In genomic region chr17:6995500-6996255, GRCh38 we compare ENCODE assay signal across 12 cellular contexts. TPM values are rescaled to one million over a fixed set of nuclear protein-coding genes. Genes with fewer than 3 reads are reported as not detected.
DNase-seq lines count a peak whose midpoint lies in the region; ATAC-seq, FAIRE-seq and TF ChIP-seq lines count a peak whose summit lies in the region.
"Had no signal": no experiment of that assay in that cellular context is flagged by ENCODE, and none has a peak within 500 bp of the region (broad histone marks: within the 10 kb centered on the region; RNA-seq: fewer than 3 reads in every experiment).

A gene with protein sequence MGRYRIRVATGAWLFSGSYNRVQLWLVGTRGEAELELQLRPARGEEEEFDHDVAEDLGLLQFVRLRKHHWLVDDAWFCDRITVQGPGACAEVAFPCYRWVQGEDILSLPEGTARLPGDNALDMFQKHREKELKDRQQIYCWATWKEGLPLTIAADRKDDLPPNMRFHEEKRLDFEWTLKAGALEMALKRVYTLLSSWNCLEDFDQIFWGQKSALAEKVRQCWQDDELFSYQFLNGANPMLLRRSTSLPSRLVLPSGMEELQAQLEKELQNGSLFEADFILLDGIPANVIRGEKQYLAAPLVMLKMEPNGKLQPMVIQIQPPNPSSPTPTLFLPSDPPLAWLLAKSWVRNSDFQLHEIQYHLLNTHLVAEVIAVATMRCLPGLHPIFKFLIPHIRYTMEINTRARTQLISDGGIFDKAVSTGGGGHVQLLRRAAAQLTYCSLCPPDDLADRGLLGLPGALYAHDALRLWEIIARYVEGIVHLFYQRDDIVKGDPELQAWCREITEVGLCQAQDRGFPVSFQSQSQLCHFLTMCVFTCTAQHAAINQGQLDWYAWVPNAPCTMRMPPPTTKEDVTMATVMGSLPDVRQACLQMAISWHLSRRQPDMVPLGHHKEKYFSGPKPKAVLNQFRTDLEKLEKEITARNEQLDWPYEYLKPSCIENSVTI (plus strand): TSS chr17:6996049. CDS start chr17:6996118, 69 bp downstream.

- WGBS in K562 (ENCODE audit: insufficient coverage, low coverage, missing lambda C conversion rate), result 99% methylated on average over 14 of the region's 64 CpGs
- WGBS in ovary, 3 donors, result 10 to 24% (median 17%) methylated on average over 62 to 64 of the region's 64 CpGs

- CTCF ChIA-PET in K562 (lab: Yijun Ruan, JAX; ENCODE audit: low intra/inter-chr PET ratio), result no interaction called here

- ATAC-seq in K562, result no peak
- ATAC-seq in HG03175 (IDR thresholded peaks at IDR 0.05; ENCODE audit: unreplicated experiment), result no peak

- TF ChIP-seq CTCF in AG10803 (conservative IDR thresholded peaks at IDR 0.05; ENCODE audit: low read length), result no peak
- TF ChIP-seq CTCF in K562 (IDR thresholded peaks at IDR 0.05 in 2 of 3, conservative IDR thresholded peaks at IDR 0.05 in 1 of 3; ENCODE audit: insufficient read depth in 2 of 3, low read depth in 1 of 3, low read length in 3 of 3), result no peak
- no peak for TF ChIP-seq CTCF in ovary (IDR thresholded peaks at IDR 0.05)

- H3K27ac ChIP-seq in K562 (ENCODE audit: extremely low read depth, low read depth, low read length) (peak within 1 kb of the TSS; percentile 91), ovary (no peak within 1 kb of the TSS)
- H3K27ac ChIP-seq: neutrophil had no signal

- H3K4me3 ChIP-seq in AG10803 (ENCODE audit: low read length), result peak within 1 kb of the TSS; percentile 27
- H3K4me3 ChIP-seq in K562, result no peak within 1 kb of the TSS
- peak within 1 kb of the TSS; percentile 31 for H3K4me3 ChIP-seq in iPS-11a (ENCODE audit: low read depth, low read length)
- peak within 1 kb of the TSS; percentile 7 for H3K4me3 ChIP-seq in ovary

- POLR2A ChIA-PET in K562 (lab: Yijun Ruan, JAX), result interaction anchor here (0.6 to 1.4 kb wide), 4 partner anchors 11 to 80 kb away, joined by 3 to 6 read pairs (median 4); no protein-coding TSS in a partner anchor

- H3K4me2 ChIP-seq in K562 (ENCODE audit: insufficient read depth, low read length), result peak within 1 kb of the TSS; percentile 42; the same call in 1 of the 2 replicates

- DNase-seq in AG10803 (ENCODE audit: low read depth) (no peak), K562 (ENCODE audit: extremely low read depth in 1 of 4, low spot score in 3 of 4) (no peak), ovary (peak in 3 of 5 donors; percentile 35 to 61 (median 45)), DMS79 treated with DMSO at 0.1 percent for 48 hours (lab: John Stamatoyannopoulos, UW) (no peak)
- DNase-seq in NK-92 treated with Interleukin-12 subunit alpha and Interleukin-12 subunit beta, amount 100 ng/mL, for 24 hours (lab: John Stamatoyannopoulos, UW), result no peak
- no peak for DNase-seq in activated T-cell treated with anti-CD3 and anti-CD28 coated beads, Interleukin-2, amount 50 U/mL, for 24 hours
- DNase-seq: activated gamma-delta T cell treated with Interleukin-2 at 50 U/mL for 16 hours, MM.1S had no signal

- no peaks in the 10 kb centered on the region for H3K9me3 Mint-ChIP-seq in activated T-cell treated with anti-CD3 and anti-CD28 coated beads, Interleukin-2, amount 50 U/mL, for 24 hours

- no peak within 1 kb of the TSS for H3K27ac Mint-ChIP-seq in activated T-cell treated with anti-CD3 and anti-CD28 coated beads, Interleukin-2, amount 50 U/mL, for 24 hours

- H3K4me1 ChIP-seq in K562 (replicated peaks in 1 of 2; ENCODE audit: control insufficient read depth in 2 of 2, insufficient read depth in 2 of 2, low read length in 2 of 2), result peaks cover 41 to 44% of the 10 kb centered on the region in 2 experiments
- H3K4me1 ChIP-seq in ovary (ENCODE audit: insufficient read depth), result peaks cover 3% of the 10 kb centered on the region

- TF ChIP-seq POLR2A in K562 (conservative IDR thresholded peaks at IDR 0.05) (no peak), ovary (IDR thresholded peaks at IDR 0.05) (no peak)

- H3K27me3 ChIP-seq in K562 (ENCODE audit: control insufficient read depth in 2 of 2, insufficient read depth in 2 of 2, low read length in 2 of 2), result no peaks in the 10 kb centered on the region
- H3K27me3 ChIP-seq in ovary, result no peaks in the 10 kb centered on the region
- H3K27me3 ChIP-seq: neutrophil had no signal

- peaks cover 43% of the 10 kb centered on the region for H3K36me3 Mint-ChIP-seq in activated T-cell treated with anti-CD3 and anti-CD28 coated beads, Interleukin-2, amount 50 U/mL, for 24 hours (ENCODE audit: low read depth)

- H3K36me3 ChIP-seq in K562 (ENCODE audit: control insufficient read depth, insufficient read depth, low read length) (peaks cover 34% of the 10 kb centered on the region), ovary (no peaks in the 10 kb centered on the region)

- TF ChIP-seq EP300 in K562 (IDR thresholded peaks at IDR 0.05; ENCODE audit: low read length), result no peak
- no peak for TF ChIP-seq EP300 in ovary (IDR thresholded peaks at IDR 0.05)

- no TSS peak for BruUV-seq in K562 (replicated peaks; lab: Mats Ljungman, UMichigan)

- no peaks in the 10 kb centered on the region for H3K27me3 Mint-ChIP-seq in activated T-cell treated with anti-CD3 and anti-CD28 coated beads, Interleukin-2, amount 50 U/mL, for 24 hours

- peak within 1 kb of the TSS; percentile 44 to 76; a peak in 3 of 4 replicates for H3K9ac ChIP-seq in K562 (ENCODE audit: insufficient read depth in 1 of 2, low read depth in 2 of 2, low read length in 2 of 2)

- intact Hi-C loops in K562 (cut with micrococcal nuclease), result no loop called here
- intact Hi-C loops in ovary (cut with DNase I), result loop anchor here in 1 of 4 donors (10.0 kb wide), 1 partner anchor 331 kb away; no protein-coding TSS in a partner anchor

- in situ Hi-C loops in K562 (cut with MboI), result no loop called here

- H3K4me3 Mint-ChIP-seq in activated T-cell treated with anti-CD3 and anti-CD28 coated beads, Interleukin-2, amount 50 U/mL, for 24 hours, result no peak within 1 kb of the TSS

- no peaks in the 10 kb centered on the region for H4K20me1 ChIP-seq in K562 (replicated peaks; ENCODE audit: control insufficient read depth, insufficient read depth, low read length)

- H3K4me1 Mint-ChIP-seq in activated T-cell treated with anti-CD3 and anti-CD28 coated beads, Interleukin-2, amount 50 U/mL, for 24 hours (ENCODE audit: low read depth), result peaks cover 7% of the 10 kb centered on the region

- H3K9me1 ChIP-seq in K562 (ENCODE audit: control insufficient read depth, insufficient read depth, low read length), result no peaks in the 10 kb centered on the region

- H3K9me3 ChIP-seq in K562 (replicated peaks; ENCODE audit: control insufficient read depth, insufficient read depth, low read depth, low read length) (no peaks in the 10 kb centered on the region), ovary (no peaks in the 10 kb centered on the region)
- H3K9me3 ChIP-seq: neutrophil had no signal

- 0 out of 2 replicates have a peak within 1 kb of the TSS, but pooled peaks have one; percentile 37 for H2AFZ ChIP-seq in K562 (ENCODE audit: low read depth, low read length)

- no peak for TF ChIP-seq RAD21 in K562 (CRISPR knock-in tag; conservative IDR thresholded peaks at IDR 0.05 in 1 of 2, IDR thresholded peaks at IDR 0.05 in 1 of 2)

- H3K79me2 ChIP-seq in K562 (ENCODE audit: control insufficient read depth, insufficient read depth, low read length), result peaks cover 4% of the 10 kb centered on the region; the same call in 1 of the 3 replicates

- no peak for FAIRE-seq in K562 (lab: Jason Lieb, UNC)
- FAIRE-seq: endothelial cell of umbilical vein had no signal

TF ChIP-seq in K562, 482 proteins besides CTCF, POLR2A, EP300 and RAD21:
- TF ChIP-seq, protein P1, sequence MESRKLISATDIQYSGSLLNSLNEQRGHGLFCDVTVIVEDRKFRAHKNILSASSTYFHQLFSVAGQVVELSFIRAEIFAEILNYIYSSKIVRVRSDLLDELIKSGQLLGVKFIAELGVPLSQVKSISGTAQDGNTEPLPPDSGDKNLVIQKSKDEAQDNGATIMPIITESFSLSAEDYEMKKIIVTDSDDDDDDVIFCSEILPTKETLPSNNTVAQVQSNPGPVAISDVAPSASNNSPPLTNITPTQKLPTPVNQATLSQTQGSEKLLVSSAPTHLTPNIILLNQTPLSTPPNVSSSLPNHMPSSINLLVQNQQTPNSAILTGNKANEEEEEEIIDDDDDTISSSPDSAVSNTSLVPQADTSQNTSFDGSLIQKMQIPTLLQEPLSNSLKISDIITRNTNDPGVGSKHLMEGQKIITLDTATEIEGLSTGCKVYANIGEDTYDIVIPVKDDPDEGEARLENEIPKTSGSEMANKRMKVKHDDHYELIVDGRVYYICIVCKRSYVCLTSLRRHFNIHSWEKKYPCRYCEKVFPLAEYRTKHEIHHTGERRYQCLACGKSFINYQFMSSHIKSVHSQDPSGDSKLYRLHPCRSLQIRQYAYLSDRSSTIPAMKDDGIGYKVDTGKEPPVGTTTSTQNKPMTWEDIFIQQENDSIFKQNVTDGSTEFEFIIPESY (CRISPR knock-in tag; IDR thresholded peaks at IDR 0.05), result peak; percentile 92
- TF ChIP-seq RBFOX2 (IDR thresholded peaks at IDR 0.05; ENCODE audit: low read depth, low read length), result peak; percentile 35
- 0 out of 2 replicates have a peak, but pooled peaks have one; percentile 42 for TF ChIP-seq POLR2G (IDR thresholded peaks at IDR 0.05; ENCODE audit: low read depth, low read length)
- no peak for TF ChIP-seq SP1 (CRISPR knock-in tag; IDR thresholded peaks at IDR 0.05)

RNA-seq across cellular contexts. Expression of the gene that starts here (rescaled TPM):
- total RNA-seq in K562 (2011; cell fraction: chromatin; rRNA removed; ENCODE audit: low replicate concordance), result 0.35 and 0.53 TPM in 2 replicates
- total RNA-seq in K562 (2011; cell fraction: nucleolus; rRNA removed), result 0.17 and 0.26 TPM in 2 replicates
- total RNA-seq in K562 (2011; cell fraction: nucleoplasm; rRNA removed), result 0.29 and 0.46 TPM in 2 replicates
- total RNA-seq in K562 (2014; rRNA removed) (0.09 and 0.57 TPM in 2 replicates), K562 (2014; rRNA removed; fragmentation: Illumina TruSeq; extraction: Trizol) (0.18 and 0.38 TPM in 2 replicates), K562 (2015; rRNA removed; fragmentation: Illumina TruSeq; extraction: Trizol) (0.08 TPM in 1 of 2 replicates, not detected in the other), K562 (2021) (0.40 and 0.47 TPM in 2 replicates), ovary (under 1 TPM in 3 of 7 donors, not detected in 4; 0.51 to 0.74 (median 0.62) TPM)
- polyA plus RNA-seq in K562 (2011; rRNA removed) (0.31 and 1.0 TPM in 2 replicates), K562 (2014; fragmentation: Illumina TruSeq; extraction: Trizol) (0.55 and 0.60 TPM in 2 replicates), K562 (2014; fragmentation: Nextera tagmentation; extraction: Ambion mirVana) (1 to 10 TPM in 1 of 2 experiments, under 1 TPM in 1; 0.91 to 1.1 TPM), K562 (2014; rRNA removed) (0.91 and 0.98 TPM in 2 replicates), ovary (under 1 TPM in 1 of 2 donors, not detected in 1; 0.05 TPM)
- 0.64 and 0.65 TPM in 2 replicates for polyA plus RNA-seq in K562 (2011; cell fraction: cytosol; rRNA removed)
- 0.75 and 1.3 TPM in 2 replicates for polyA plus RNA-seq in K562 (2011; cell fraction: nucleus; rRNA removed)
- polyA plus RNA-seq in K562 (2012), result 1.3 and 6.2 TPM in 2 replicates
- 0.18 and 0.30 TPM in 2 replicates for polyA minus RNA-seq in K562 (2011; rRNA and poly(A)+ RNA removed)
- polyA minus RNA-seq in K562 (2011; cell fraction: cytosol; rRNA and poly(A)+ RNA removed), result 0.48 TPM in 1 of 2 replicates, not detected in the other
- 0.44 TPM in 1 of 2 replicates, not detected in the other for polyA minus RNA-seq in K562 (2011; cell fraction: nucleus; rRNA and poly(A)+ RNA removed)
- total RNA-seq: endothelial cell of umbilical vein had no signal
- polyA plus RNA-seq: endothelial cell of umbilical vein had no signal

Comparison
In these comparisons a context has a peak if more than half of its experiments do, and no peak if none do; other contexts are left out.
1. Peak in DNase-seq and H3K4me3 ChIP-seq in ovary; RNA of the gene not detected or under 1 TPM.